Comparison of ENCODE assay signal across 1 cellular context in genomic region chr16:1678500-1679098, GRCh38.
TF ChIP-seq lines count a peak whose summit lies in the region.

No MANE protein-coding gene starts in this region.

TF ChIP-seq in K562, 482 proteins besides CTCF, POLR2A, EP300 and RAD21 (continued from another document and continues in another):
- TF ChIP-seq IFI16 (CRISPR knock-in tag; IDR thresholded peaks at IDR 0.05) (no peak), ZC3H4 (CRISPR knock-in tag; IDR thresholded peaks at IDR 0.05; ENCODE audit: borderline replicate concordance) (peak; percentile 78; the same call in 1 of the 2 replicates), ZNF12 (CRISPR knock-in tag; IDR thresholded peaks at IDR 0.05) (no peak), ZNF395 (CRISPR knock-in tag; IDR thresholded peaks at IDR 0.05) (no peak), MBD1 (CRISPR knock-in tag; IDR thresholded peaks at IDR 0.05) (no peak), NR2C2 (CRISPR knock-in tag; IDR thresholded peaks at IDR 0.05) (no peak), NR2C2 (tag; IDR thresholded peaks at IDR 0.05) (no peak), AFF1 (IDR thresholded peaks at IDR 0.05; ENCODE audit: low read depth in 1 of 2, partially characterized antibody in 2 of 2) (no peak), OTX1 (CRISPR knock-in tag; IDR thresholded peaks at IDR 0.05) (no peak), ZNF740 (CRISPR knock-in tag; IDR thresholded peaks at IDR 0.05) (peak; percentile 86), ZNF740 (tag; IDR thresholded peaks at IDR 0.05) (peak in 1 of 2 experiments; percentile 75; a peak in 1 of 4 replicates), CAMTA2 (CRISPR knock-in tag; conservative IDR thresholded peaks at IDR 0.05) (no peak), MTA3 (IDR thresholded peaks at IDR 0.05; ENCODE audit: borderline replicate concordance) (peak; percentile 13; the same call in 1 of the 2 replicates), SMARCE1 (IDR thresholded peaks at IDR 0.05) (0 out of 2 replicates have a peak, but pooled peaks have one; percentile 20), ZBTB40 (IDR thresholded peaks at IDR 0.05) (peak; percentile 32; the same call in 1 of the 2 replicates), ZBTB40 (CRISPR knock-in tag; IDR thresholded peaks at IDR 0.05) (no peak), TGIF2 (CRISPR knock-in tag; IDR thresholded peaks at IDR 0.05) (no peak), MAX (CRISPR knock-in tag; IDR thresholded peaks at IDR 0.05) (peak; percentile 5; the same call in 1 of the 2 replicates), ZBTB7A (IDR thresholded peaks at IDR 0.05; ENCODE audit: borderline replicate concordance, control insufficient read depth, low read depth, low read length) (0 out of 2 replicates have a peak, but pooled peaks have one; percentile 10), BCLAF1 (IDR thresholded peaks at IDR 0.05; ENCODE audit: borderline replicate concordance in 1 of 2, control insufficient read depth in 1 of 2, low read depth in 2 of 2, low read length in 1 of 2) (no peak), NFATC3 (IDR thresholded peaks at IDR 0.05) (no peak), MED1 (CRISPR knock-in tag; IDR thresholded peaks at IDR 0.05; ENCODE audit: borderline replicate concordance) (no peak), NCOA2 (IDR thresholded peaks at IDR 0.05; ENCODE audit: partially characterized antibody in 2 of 2) (no peak), BRD4 (IDR thresholded peaks at IDR 0.05) (no peak)
- TF ChIP-seq, protein P1, sequence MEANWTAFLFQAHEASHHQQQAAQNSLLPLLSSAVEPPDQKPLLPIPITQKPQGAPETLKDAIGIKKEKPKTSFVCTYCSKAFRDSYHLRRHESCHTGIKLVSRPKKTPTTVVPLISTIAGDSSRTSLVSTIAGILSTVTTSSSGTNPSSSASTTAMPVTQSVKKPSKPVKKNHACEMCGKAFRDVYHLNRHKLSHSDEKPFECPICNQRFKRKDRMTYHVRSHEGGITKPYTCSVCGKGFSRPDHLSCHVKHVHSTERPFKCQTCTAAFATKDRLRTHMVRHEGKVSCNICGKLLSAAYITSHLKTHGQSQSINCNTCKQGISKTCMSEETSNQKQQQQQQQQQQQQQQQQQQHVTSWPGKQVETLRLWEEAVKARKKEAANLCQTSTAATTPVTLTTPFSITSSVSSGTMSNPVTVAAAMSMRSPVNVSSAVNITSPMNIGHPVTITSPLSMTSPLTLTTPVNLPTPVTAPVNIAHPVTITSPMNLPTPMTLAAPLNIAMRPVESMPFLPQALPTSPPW (CRISPR knock-in tag; IDR thresholded peaks at IDR 0.05): peak; percentile 73
- TF ChIP-seq, protein P2, sequence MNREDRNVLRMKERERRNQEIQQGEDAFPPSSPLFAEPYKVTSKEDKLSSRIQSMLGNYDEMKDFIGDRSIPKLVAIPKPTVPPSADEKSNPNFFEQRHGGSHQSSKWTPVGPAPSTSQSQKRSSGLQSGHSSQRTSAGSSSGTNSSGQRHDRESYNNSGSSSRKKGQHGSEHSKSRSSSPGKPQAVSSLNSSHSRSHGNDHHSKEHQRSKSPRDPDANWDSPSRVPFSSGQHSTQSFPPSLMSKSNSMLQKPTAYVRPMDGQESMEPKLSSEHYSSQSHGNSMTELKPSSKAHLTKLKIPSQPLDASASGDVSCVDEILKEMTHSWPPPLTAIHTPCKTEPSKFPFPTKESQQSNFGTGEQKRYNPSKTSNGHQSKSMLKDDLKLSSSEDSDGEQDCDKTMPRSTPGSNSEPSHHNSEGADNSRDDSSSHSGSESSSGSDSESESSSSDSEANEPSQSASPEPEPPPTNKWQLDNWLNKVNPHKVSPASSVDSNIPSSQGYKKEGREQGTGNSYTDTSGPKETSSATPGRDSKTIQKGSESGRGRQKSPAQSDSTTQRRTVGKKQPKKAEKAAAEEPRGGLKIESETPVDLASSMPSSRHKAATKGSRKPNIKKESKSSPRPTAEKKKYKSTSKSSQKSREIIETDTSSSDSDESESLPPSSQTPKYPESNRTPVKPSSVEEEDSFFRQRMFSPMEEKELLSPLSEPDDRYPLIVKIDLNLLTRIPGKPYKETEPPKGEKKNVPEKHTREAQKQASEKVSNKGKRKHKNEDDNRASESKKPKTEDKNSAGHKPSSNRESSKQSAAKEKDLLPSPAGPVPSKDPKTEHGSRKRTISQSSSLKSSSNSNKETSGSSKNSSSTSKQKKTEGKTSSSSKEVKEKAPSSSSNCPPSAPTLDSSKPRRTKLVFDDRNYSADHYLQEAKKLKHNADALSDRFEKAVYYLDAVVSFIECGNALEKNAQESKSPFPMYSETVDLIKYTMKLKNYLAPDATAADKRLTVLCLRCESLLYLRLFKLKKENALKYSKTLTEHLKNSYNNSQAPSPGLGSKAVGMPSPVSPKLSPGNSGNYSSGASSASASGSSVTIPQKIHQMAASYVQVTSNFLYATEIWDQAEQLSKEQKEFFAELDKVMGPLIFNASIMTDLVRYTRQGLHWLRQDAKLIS (CRISPR knock-in tag; IDR thresholded peaks at IDR 0.05): no peak
